10 cellular contexts compared by ENCODE assay signal in the genomic region with DNA sequence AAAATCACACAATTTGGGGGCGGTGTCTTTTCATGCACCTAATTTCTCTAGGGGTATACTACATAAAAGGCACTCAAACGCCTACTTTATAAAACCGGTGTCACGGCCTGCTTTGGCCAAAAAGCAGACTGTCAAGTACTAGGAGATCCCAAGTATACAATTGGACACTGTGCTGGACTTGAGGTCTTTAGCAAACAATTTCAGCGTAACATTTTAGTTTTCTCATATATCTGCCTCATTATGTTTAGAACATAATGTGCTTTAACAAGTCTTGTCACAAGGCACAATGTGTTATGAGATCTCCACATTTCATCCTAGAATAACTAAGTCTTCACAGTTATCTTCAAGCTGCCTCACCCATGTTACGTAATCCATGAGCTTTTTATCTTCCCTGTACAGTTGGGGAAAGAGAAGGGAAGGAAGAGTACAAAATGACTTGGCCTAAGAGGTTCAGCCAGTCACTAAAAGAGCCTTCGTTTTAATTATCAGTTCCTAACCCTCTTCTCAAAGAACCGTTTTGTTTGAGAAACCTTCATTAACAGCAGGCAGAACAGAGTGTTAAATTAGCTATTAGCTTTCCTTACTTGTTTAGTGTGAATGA. TPM values are rescaled to one million over a fixed set of nuclear protein-coding genes. Genes with fewer than 3 reads are reported as not detected.
DNase-seq lines count a peak whose midpoint lies in the region; ATAC-seq and TF ChIP-seq lines count a peak whose summit lies in the region.
"Had no signal": no experiment of that assay in that cellular context is flagged by ENCODE, and none has a peak within 500 bp of the region (broad histone marks: within the 10 kb centered on the region; RNA-seq: fewer than 3 reads in every experiment).

No MANE protein-coding gene starts in this region.

- H3K27me3 ChIP-seq in RWPE2 (ENCODE audit: insufficient read depth, poor library complexity, severe bottlenecking), result no peaks in the 10 kb centered on the region

- intact Hi-C loops in activated naive CD4-positive, alpha-beta T cell treated with anti-CD3 and anti-CD28 coated beads for 36 hours (cut with micrococcal nuclease), result loop anchor here (1.0 to 2.0 kb wide), 2 partner anchors 20 to 246 kb away; no protein-coding TSS in a partner anchor

- H3K36me3 Mint-ChIP-seq in activated naive CD4-positive, alpha-beta T cell treated with anti-CD3 and anti-CD28 coated beads for 36 hours (ENCODE audit: low read depth), result no peaks in the 10 kb centered on the region
- peaks cover 4 to 8% of the 10 kb centered on the region in 2 donors for H3K36me3 Mint-ChIP-seq in activated naive CD4-positive, alpha-beta T cell treated with anti-CD3 and anti-CD28 coated beads, Interleukin-2, amount 50 U/mL, for 72 hours

- H3K4me3 Mint-ChIP-seq in activated naive CD4-positive, alpha-beta T cell treated with anti-CD3 and anti-CD28 coated beads for 36 hours, result peak overlapping the region; percentile 92
- peak overlapping the region; percentile 92 to 99 for H3K4me3 Mint-ChIP-seq in stimulated activated naive CD8-positive, alpha-beta T cell treated with anti-CD3 and anti-CD28 coated beads, Interleukin-15, amount 100 ng/mL, for 72 hours

- peaks cover 3% of the 10 kb centered on the region for H3K27me3 Mint-ChIP-seq in activated naive CD4-positive, alpha-beta T cell treated with anti-CD3 and anti-CD28 coated beads for 36 hours (ENCODE audit: low read depth)
- H3K27me3 Mint-ChIP-seq in stimulated activated naive CD8-positive, alpha-beta T cell treated with anti-CD3 and anti-CD28 coated beads, Interleukin-15, amount 100 ng/mL, for 72 hours, result no peaks in the 10 kb centered on the region

- no peak for ATAC-seq in activated naive CD4-positive, alpha-beta T cell treated with anti-CD3 and anti-CD28 coated beads, Interleukin-2, amount 50 U/mL, for 72 hours
- ATAC-seq in RWPE2 (ENCODE audit: low read depth) (no peak), GM19351 (IDR thresholded peaks at IDR 0.05; ENCODE audit: unreplicated experiment) (no peak), HG02571 (IDR thresholded peaks at IDR 0.05; ENCODE audit: unreplicated experiment) (no peak)
- ATAC-seq in stimulated activated naive CD8-positive, alpha-beta T cell treated with anti-CD3 and anti-CD28 coated beads, Interleukin-15, amount 100 ng/mL, for 72 hours, result no peak
- ATAC-seq: left lobe of liver had no signal

- no peaks in the 10 kb centered on the region for H3K36me3 ChIP-seq in RWPE2 (ENCODE audit: low read depth)

- CTCF ChIA-PET in activated naive CD4-positive, alpha-beta T cell treated with anti-CD3 and anti-CD28 coated beads for 36 hours (lab: Charles Lee), result interaction anchor here (0.8 to 3.6 kb wide), 8 partner anchors 9 to 546 kb away, joined by 3 to 11 read pairs (median 4); no protein-coding TSS in a partner anchor

- no peak for DNase-seq in activated naive CD4-positive, alpha-beta T cell treated with anti-CD3 and anti-CD28 coated beads for 36 hours
- no peak for DNase-seq in activated naive CD4-positive, alpha-beta T cell treated with anti-CD3 and anti-CD28 coated beads, Interleukin-2, amount 50 U/mL, for 72 hours (ENCODE audit: low spot score in 2 of 2)
- DNase-seq in RWPE2 (ENCODE audit: low spot score) (no peak), epithelial cell of proximal tubule (ENCODE audit: low read depth) (no peak), NCI-H187 treated with DMSO at 0.1 percent for 48 hours (lab: John Stamatoyannopoulos, UW) (no peak)
- no peak for DNase-seq in stimulated activated naive CD8-positive, alpha-beta T cell treated with anti-CD3 and anti-CD28 coated beads, Interleukin-15, amount 100 ng/mL, for 72 hours
- DNase-seq: NCI-H2107 had no signal

- H3K4me3 ChIP-seq in RWPE2 (ENCODE audit: severe bottlenecking) (peak overlapping the region; percentile 94), epithelial cell of proximal tubule (ENCODE audit: low read depth, low read length) (peak overlapping the region; percentile 77)

- H3K4me1 ChIP-seq in RWPE2 (ENCODE audit: insufficient read depth, poor library complexity, severe bottlenecking), result peaks cover 13% of the 10 kb centered on the region

- peaks cover 56% of the 10 kb centered on the region for H3K4me1 Mint-ChIP-seq in activated naive CD4-positive, alpha-beta T cell treated with anti-CD3 and anti-CD28 coated beads for 36 hours (ENCODE audit: low read depth)
- peaks cover 53% of the 10 kb centered on the region for H3K4me1 Mint-ChIP-seq in stimulated activated naive CD8-positive, alpha-beta T cell treated with anti-CD3 and anti-CD28 coated beads, Interleukin-15, amount 100 ng/mL, for 72 hours

- no peaks in the 10 kb centered on the region for H3K9me3 ChIP-seq in RWPE2 (ENCODE audit: severe bottlenecking)

- no peak for TF ChIP-seq CTCF in RWPE2 (IDR thresholded peaks at IDR 0.05; ENCODE audit: poor library complexity, severe bottlenecking)
- TF ChIP-seq CTCF in epithelial cell of proximal tubule (conservative IDR thresholded peaks at IDR 0.05; ENCODE audit: low read depth, low read length), result no peak

- H3K9me3 Mint-ChIP-seq in activated naive CD4-positive, alpha-beta T cell treated with anti-CD3 and anti-CD28 coated beads for 36 hours, result no peaks in the 10 kb centered on the region
- H3K9me3 Mint-ChIP-seq in activated naive CD4-positive, alpha-beta T cell treated with anti-CD3 and anti-CD28 coated beads, Interleukin-2, amount 50 U/mL, for 72 hours, result no peaks in the 10 kb centered on the region
- H3K9me3 Mint-ChIP-seq in stimulated activated naive CD8-positive, alpha-beta T cell treated with anti-CD3 and anti-CD28 coated beads, Interleukin-15, amount 100 ng/mL, for 72 hours, result no peaks in the 10 kb centered on the region

- no peak overlapping the region for H3K27ac Mint-ChIP-seq in activated naive CD4-positive, alpha-beta T cell treated with anti-CD3 and anti-CD28 coated beads for 36 hours
- H3K27ac Mint-ChIP-seq in activated naive CD4-positive, alpha-beta T cell treated with anti-CD3 and anti-CD28 coated beads, Interleukin-2, amount 50 U/mL, for 72 hours, result no peak overlapping the region
- H3K27ac Mint-ChIP-seq in stimulated activated naive CD8-positive, alpha-beta T cell treated with anti-CD3 and anti-CD28 coated beads, Interleukin-15, amount 100 ng/mL, for 72 hours, result no peak overlapping the region

- H3K27ac ChIP-seq in RWPE2 (ENCODE audit: poor library complexity, severe bottlenecking), result no peak overlapping the region

RNA-seq across cellular contexts. Expression of a gene that starts 1.7 kb away (rescaled TPM):
- total RNA-seq in activated naive CD4-positive, alpha-beta T cell treated with anti-CD3 and anti-CD28 coated beads for 36 hours, result 10 to 100 TPM; 11.9 to 12.6 TPM
- total RNA-seq in activated naive CD4-positive, alpha-beta T cell treated with anti-CD3 and anti-CD28 coated beads, Interleukin-2, amount 50 U/mL, for 72 hours, result 10 to 100 TPM in 1 of 2 donors, 1 to 10 TPM in 1; 9.9 to 11.2 TPM
- 12.5 and 13.2 TPM in 2 replicates for total RNA-seq in epithelial cell of proximal tubule
